ENCODE assay signal across 18 cellular contexts in genomic region chr5:174386306-174386705, GRCh38.
"Had no signal": no experiment of that assay in that cellular context is flagged by ENCODE, and none has a peak within 500 bp of the region (broad histone marks: within the 10 kb centered on the region; RNA-seq: fewer than 3 reads in every experiment).

No MANE protein-coding gene starts in this region.

- H3K4me3 ChIP-seq: adrenal gland, esophagus squamous epithelium, gastroesophageal sphincter, heart left ventricle, left ventricle myocardium inferior, sigmoid colon, thyroid gland had no signal

- DNase-seq: activated CD4-positive, alpha-beta T cell treated with anti-CD3 and anti-CD28 coated beads for 1 hour; activated gamma-delta T cell; activated T-cell treated with anti-CD3 and anti-CD28 coated beads, Interleukin-2, amount 50 U/mL, for 72 hours; adrenal gland; dermis blood vessel endothelial cell; effector memory CD8-positive, alpha-beta T cell; esophagus squamous epithelium; heart left ventricle; left ventricle myocardium inferior; mammary epithelial cell; nephron progenitor cell; nucleus accumbens; sigmoid colon; stimulated activated naive B cell treated with anti-CD40 and anti-IgM and Interleukin-4, amounts not matched to agents 10 μg/mL and 1 μg/mL and 100 μg/mL, for 72 hours; T-helper 2 cell; thyroid gland; WERI-Rb-1 had no signal
